Comparison of ENCODE assay signal across 11 cellular contexts in the genomic region with DNA sequence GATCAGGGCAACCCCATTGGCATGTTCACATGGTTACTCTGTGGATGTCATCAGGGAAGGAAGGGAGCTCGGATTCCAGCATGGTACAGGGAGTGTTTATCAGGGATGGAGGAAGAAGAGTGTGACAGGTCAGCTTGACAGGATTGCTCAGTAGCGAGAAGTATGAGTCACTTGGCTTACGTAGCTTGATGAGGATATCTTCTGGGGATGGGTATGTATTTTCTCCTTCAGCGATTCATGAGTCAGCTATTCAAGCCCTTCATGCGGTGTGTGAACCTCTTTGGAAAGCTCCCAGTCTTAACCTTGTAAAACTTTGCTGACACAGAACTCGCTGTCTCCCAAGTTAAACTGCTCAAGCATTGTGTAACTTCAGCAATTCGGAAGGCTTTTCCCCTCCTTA.
DNase-seq lines count a peak whose midpoint lies in the region; FAIRE-seq and TF ChIP-seq lines count a peak whose summit lies in the region.
"Had no signal": no experiment of that assay in that cellular context is flagged by ENCODE, and none has a peak within 500 bp of the region (broad histone marks: within the 10 kb centered on the region; RNA-seq: fewer than 3 reads in every experiment).

No MANE protein-coding gene starts in this region.

- intact Hi-C loops in activated CD4-positive, alpha-beta T cell treated with anti-CD3 and anti-CD28 coated beads, Interleukin-2, amount 10 ng/mL, durations not matched to agents 24 days and 14 days (cut with micrococcal nuclease), result no loop called here

- H3K4me1 Mint-ChIP-seq in activated CD4-positive, alpha-beta T cell treated with anti-CD3 and anti-CD28 coated beads, Interleukin-2, amount 10 ng/mL, durations not matched to agents 24 days and 14 days, result peaks cover 8% of the 10 kb centered on the region

- TF ChIP-seq CTCF in WI38 (IDR thresholded peaks at IDR 0.05; ENCODE audit: low read depth, low read length) (no peak), BE2C (IDR thresholded peaks at IDR 0.05; ENCODE audit: low read depth, low read length) (no peak)

- DNase-seq in NOMO-1 (lab: John Stamatoyannopoulos, UW; ENCODE audit: unreplicated experiment in 2 of 2), result peak; percentile 9 to 59
- DNase-seq in NOMO-1 treated with dmso at 0.1 percent for 144 hours (lab: John Stamatoyannopoulos, UW; ENCODE audit: unreplicated experiment), result no peak
- DNase-seq in iPS-NIHi11 (ENCODE audit: low spot score), result peak; percentile 14
- DNase-seq in urothelium cell line (ENCODE audit: low spot score), result peak; percentile 88
- DNase-seq in activated CD4-positive, alpha-beta T cell treated with anti-CD3 and anti-CD28 coated beads, Interleukin-2, amount 10 ng/mL, durations not matched to agents 24 days and 14 days, result no peak
- DNase-seq in BE2C, result no peak
- no peak for DNase-seq in NCI-H510A (lab: John Stamatoyannopoulos, UW)
- DNase-seq: small intestine had no signal

- peak overlapping the region; percentile 24; the same call in 1 of the 2 replicates for H3K4me3 ChIP-seq in WI38 (ENCODE audit: low read depth, low read length)
- H3K4me3 ChIP-seq in BE2C (ENCODE audit: low read depth, low read length), result no peak overlapping the region
- H3K4me3 ChIP-seq: body of pancreas had no signal

- no peaks in the 10 kb centered on the region for H3K36me3 Mint-ChIP-seq in activated CD4-positive, alpha-beta T cell treated with anti-CD3 and anti-CD28 coated beads, Interleukin-2, amount 10 ng/mL, durations not matched to agents 24 days and 14 days (ENCODE audit: low read depth)

- peaks cover 10% of the 10 kb centered on the region for H3K9me3 Mint-ChIP-seq in activated CD4-positive, alpha-beta T cell treated with anti-CD3 and anti-CD28 coated beads, Interleukin-2, amount 10 ng/mL, durations not matched to agents 24 days and 14 days

- H3K27me3 ChIP-seq in BE2C, result no peaks in the 10 kb centered on the region
- H3K27me3 ChIP-seq: body of pancreas had no signal

- no peaks in the 10 kb centered on the region for H3K27me3 Mint-ChIP-seq in activated CD4-positive, alpha-beta T cell treated with anti-CD3 and anti-CD28 coated beads, Interleukin-2, amount 10 ng/mL, durations not matched to agents 24 days and 14 days

- no peaks in the 10 kb centered on the region for H3K36me3 ChIP-seq in BE2C

- no peak overlapping the region for H3K27ac Mint-ChIP-seq in activated CD4-positive, alpha-beta T cell treated with anti-CD3 and anti-CD28 coated beads, Interleukin-2, amount 10 ng/mL, durations not matched to agents 24 days and 14 days

- no peaks in the 10 kb centered on the region for H3K9me3 ChIP-seq in BE2C
- H3K9me3 ChIP-seq: body of pancreas had no signal

- no peak for FAIRE-seq in urothelium cell line (lab: Jason Lieb, UNC)
- FAIRE-seq: A204.1, small intestine had no signal

- no peaks in the 10 kb centered on the region for H3K4me1 ChIP-seq in BE2C
- H3K4me1 ChIP-seq: body of pancreas had no signal

- H3K4me3 Mint-ChIP-seq in activated CD4-positive, alpha-beta T cell treated with anti-CD3 and anti-CD28 coated beads, Interleukin-2, amount 10 ng/mL, durations not matched to agents 24 days and 14 days, result no peak overlapping the region

Comparison
In these comparisons a context has a peak if more than half of its experiments do, and no peak if none do; other contexts are left out.
1. DNase-seq: peak in NOMO-1 (2 of 2), iPS-NIHi11 (single experiment) and urothelium cell line (single experiment); none in NOMO-1 treated with dmso at 0.1 percent for 144 hours (single experiment), activated CD4-positive, alpha-beta T cell treated with anti-CD3 and anti-CD28 coated beads, Interleukin-2, amount 10 ng/mL, durations not matched to agents 24 days and 14 days (single experiment), BE2C (single experiment) and NCI-H510A (single experiment).